In genomic region chr5:10556893-10557746, GRCh38 we compare ENCODE assay signal across 1 cellular context.
TF ChIP-seq lines count a peak whose summit lies in the region.

No MANE protein-coding gene starts in this region.

TF ChIP-seq in IMR-90, 13 proteins besides CTCF, POLR2A, EP300 and RAD21:
- TF ChIP-seq USF2 (IDR thresholded peaks at IDR 0.05; ENCODE audit: low read depth, low read length): no peak
- no peak for TF ChIP-seq SMC3 (IDR thresholded peaks at IDR 0.05; ENCODE audit: low read depth, low read length)
- no peak for TF ChIP-seq RCOR1 (IDR thresholded peaks at IDR 0.05; ENCODE audit: insufficient replicate concordance, low read length)
- TF ChIP-seq RFX5 (IDR thresholded peaks at IDR 0.05; ENCODE audit: low read depth, low read length): no peak
- TF ChIP-seq CHD1 (IDR thresholded peaks at IDR 0.05; ENCODE audit: low read depth, low read length): no peak
- TF ChIP-seq FOS (IDR thresholded peaks at IDR 0.05; ENCODE audit: low read depth, low read length): no peak
- no peak for TF ChIP-seq MAZ (IDR thresholded peaks at IDR 0.05; ENCODE audit: borderline replicate concordance, low read depth, low read length)
- no peak for TF ChIP-seq BHLHE40 (IDR thresholded peaks at IDR 0.05; ENCODE audit: low read depth, low read length)
- no peak for TF ChIP-seq MXI1 (IDR thresholded peaks at IDR 0.05; ENCODE audit: borderline replicate concordance, low read depth, low read length)
- no peak for TF ChIP-seq MAFK (IDR thresholded peaks at IDR 0.05; ENCODE audit: low read depth, low read length)
- no peak for TF ChIP-seq ELK1 (IDR thresholded peaks at IDR 0.05; ENCODE audit: borderline replicate concordance, low read depth, low read length)
- TF ChIP-seq CEBPB (IDR thresholded peaks at IDR 0.05; ENCODE audit: low read depth, low read length): no peak
